ENCODE assay signal across 8 cellular contexts in genomic region chr1:154992721-154993571, GRCh38. TPM values are rescaled to one million over a fixed set of nuclear protein-coding genes. Genes with fewer than 3 reads are reported as not detected.
A peak's percentile ranks its signal among the peaks of the same experiment; 100 is the strongest.
DNase-seq lines count a peak whose midpoint lies in the region; ATAC-seq, FAIRE-seq and TF ChIP-seq lines count a peak whose summit lies in the region.
"Had no signal": no experiment of that assay in that cellular context is flagged by ENCODE, and none has a peak within 500 bp of the region (broad histone marks: within the 10 kb centered on the region; RNA-seq: fewer than 3 reads in every experiment).

No MANE protein-coding gene starts in this region.

- peaks cover 37% of the 10 kb centered on the region for H3K4me1 Mint-ChIP-seq in activated T-cell treated with anti-CD3 and anti-CD28 coated beads, Interleukin-2, amount 50 U/mL, for 72 hours (ENCODE audit: low read depth)

- H3K4me3 Mint-ChIP-seq in activated T-cell treated with anti-CD3 and anti-CD28 coated beads, Interleukin-2, amount 50 U/mL, for 72 hours = no peak overlapping the region
- H3K4me3 Mint-ChIP-seq: T-helper 1 cell treated with Interleukin-12 subunit alpha and Interleukin-12 subunit beta and Interleukin-4 antibody, amounts not matched to agents 30 μg/mL and 1 μg/mL, for 36 hours had no signal

- no peak overlapping the region for H3K9ac ChIP-seq in HepG2 (ENCODE audit: insufficient read depth, low read depth, low read length)

- POLR2A ChIA-PET in HepG2 (lab: Yijun Ruan, JAX) = interaction anchor here (0.9 to 4.2 kb wide), 9 partner anchors 8 to 92 kb away, joined by 3 to 34 read pairs (median 4); partner anchors contain the start of genes FLAD1, PBXIP1 and SHC1

- TF ChIP-seq EP300 in HepG2 (IDR thresholded peaks at IDR 0.05; ENCODE audit: low read depth in 2 of 2, low read length in 2 of 2) = no peak
- no peak for TF ChIP-seq EP300 in HepG2 (CRISPR knock-in tag; IDR thresholded peaks at IDR 0.05; ENCODE audit: borderline replicate concordance)

- no peaks in the 10 kb centered on the region for H3K79me2 ChIP-seq in HepG2 (ENCODE audit: insufficient read depth, low read length)

- H3K36me3 Mint-ChIP-seq in activated T-cell treated with anti-CD3 and anti-CD28 coated beads, Interleukin-2, amount 50 U/mL, for 72 hours (ENCODE audit: insufficient read depth in 2 of 2) = peaks cover 2 to 6% of the 10 kb centered on the region in 2 donors

- intact Hi-C loops in HepG2 (cut with micrococcal nuclease; ENCODE audit: unreplicated experiment) = no loop called here

- H4K20me1 ChIP-seq in HepG2 (ENCODE audit: insufficient read depth, low read length) = no peaks in the 10 kb centered on the region

- FAIRE-seq in RCC 7860 (lab: Jason Lieb, UNC) (no peak), HepG2 (lab: Jason Lieb, UNC) (no peak)

- peak; percentile 47 for TF ChIP-seq CTCF in HepG2 (CRISPR knock-in tag; IDR thresholded peaks at IDR 0.05)

- BruUV-seq in HepG2 (replicated peaks; lab: Mats Ljungman, UMichigan) = no TSS peak

- H3K36me3 ChIP-seq in HepG2 (replicated peaks in 1 of 2; ENCODE audit: control insufficient read depth in 1 of 2, insufficient read depth in 2 of 2, low read length in 2 of 2) = peaks cover 4 to 15% of the 10 kb centered on the region in 2 experiments; a peak in 2 of 5 replicates

- H3K4me3 ChIP-seq in HepG2 (replicated peaks in 1 of 3; ENCODE audit: insufficient read depth in 1 of 3, low read depth in 2 of 3, low read length in 3 of 3) = no peak overlapping the region

- no peak overlapping the region for H3K4me2 ChIP-seq in HepG2 (ENCODE audit: low read depth, low read length)

- H3K27ac Mint-ChIP-seq in activated T-cell treated with anti-CD3 and anti-CD28 coated beads, Interleukin-2, amount 50 U/mL, for 72 hours = no peak overlapping the region
- H3K27ac Mint-ChIP-seq: T-helper 1 cell treated with Interleukin-12 subunit alpha and Interleukin-12 subunit beta and Interleukin-4 antibody, amounts not matched to agents 30 μg/mL and 1 μg/mL, for 36 hours had no signal

- WGBS in HepG2 (ENCODE audit: low lambda C conversion rate) = 97% methylated on average over 11 of the region's 14 CpGs

- ATAC-seq in HepG2 = peak; percentile 63
- ATAC-seq in activated T-cell treated with anti-CD3 and anti-CD28 coated beads, Interleukin-2, amount 50 U/mL, for 72 hours (replicated peaks in 1 of 2) = no peak
- ATAC-seq in HG02763 (IDR thresholded peaks at IDR 0.05; ENCODE audit: unreplicated experiment) = no peak

- no peaks in the 10 kb centered on the region for H3K9me3 ChIP-seq in HepG2 (ENCODE audit: low read length)

- peaks cover 17% of the 10 kb centered on the region for H3K4me1 ChIP-seq in HepG2 (ENCODE audit: insufficient read depth, low read length)

- no peaks in the 10 kb centered on the region for H3K27me3 ChIP-seq in HepG2 (ENCODE audit: control insufficient read depth in 1 of 2, insufficient read depth in 2 of 2, low read length in 2 of 2)

- TF ChIP-seq POLR2A in HepG2 (IDR thresholded peaks at IDR 0.05; ENCODE audit: insufficient read depth in 1 of 2, low read depth in 2 of 2, low read length in 2 of 2) = no peak

- peak; percentile 49 for DNase-seq in H4 (ENCODE audit: low spot score)
- DNase-seq in RCC 7860 (ENCODE audit: low spot score) = peak; percentile 64
- DNase-seq in HepG2 (ENCODE audit: low spot score) = no peak
- DNase-seq in SK-N-DZ (ENCODE audit: low spot score) = no peak
- DNase-seq in activated T-cell treated with anti-CD3 and anti-CD28 coated beads, Interleukin-2, amount 50 U/mL, for 72 hours = no peak
- DNase-seq: stimulated activated CD4-positive, alpha-beta T cell treated with anti-CD3 and anti-CD28 coated beads, Interleukin-15, amount 100 ng/mL, for 24 hours had no signal

- TF ChIP-seq RAD21 in HepG2 (CRISPR knock-in tag; IDR thresholded peaks at IDR 0.05) = 0 out of 2 replicates have a peak, but pooled peaks have one; percentile 33

- H2AFZ ChIP-seq in HepG2 (ENCODE audit: low read length) = no peak overlapping the region

- CTCF ChIA-PET in HepG2 (lab: Yijun Ruan, JAX; ENCODE audit: low intra/inter-chr PET ratio, low total read pairs) = interaction anchor here (1.2 kb wide), 1 partner anchor 24 kb away, joined by 10 read pairs; no protein-coding TSS in a partner anchor

- H3K27ac ChIP-seq in HepG2 (ENCODE audit: extremely low read length, insufficient read depth, low read length) = no peak overlapping the region

- in situ Hi-C loops in HepG2 (cut with HindIII; ENCODE audit: extremely low pct_ligation_motif_present, low pct_unique_long_range_greater_than_20kb) = no loop called here

- no peaks in the 10 kb centered on the region for H3K9me3 Mint-ChIP-seq in activated T-cell treated with anti-CD3 and anti-CD28 coated beads, Interleukin-2, amount 50 U/mL, for 72 hours
- H3K9me3 Mint-ChIP-seq: T-helper 1 cell treated with Interleukin-12 subunit alpha and Interleukin-12 subunit beta and Interleukin-4 antibody, amounts not matched to agents 30 μg/mL and 1 μg/mL, for 36 hours had no signal

- no peaks in the 10 kb centered on the region for H3K27me3 Mint-ChIP-seq in activated T-cell treated with anti-CD3 and anti-CD28 coated beads, Interleukin-2, amount 50 U/mL, for 72 hours (ENCODE audit: low read depth)

RNA-seq across cellular contexts. Expression of gene LENEP, which starts 0.4 kb away (rescaled TPM):
- total RNA-seq in H4 (2014; rRNA removed; shearing (Covaris generic)) = not detected in 2 replicates
- 0.29 TPM in 1 of 2 replicates, not detected in the other for total RNA-seq in HepG2 (2016; rRNA removed; fragmentation: Illumina TruSeq; extraction: Trizol)
- total RNA-seq in HepG2 (2016; cell fraction: cytosol; rRNA removed; fragmentation: Illumina TruSeq; extraction: Trizol; ENCODE audit: low read depth) = not detected in 2 replicates
- 0.32 TPM in 1 of 2 replicates, not detected in the other for total RNA-seq in HepG2 (2016; cell fraction: insoluble cytoplasmic fraction; rRNA removed; fragmentation: Illumina TruSeq; extraction: Trizol)
- not detected in 2 replicates for total RNA-seq in HepG2 (2016; cell fraction: membrane; rRNA removed; fragmentation: Illumina TruSeq; extraction: Trizol)
- 1.1 and 1.3 TPM in 2 replicates for total RNA-seq in HepG2 (2016; cell fraction: nucleus; rRNA removed; fragmentation: Illumina TruSeq; extraction: Trizol)
- not detected in 2 replicates for polyA plus RNA-seq in HepG2 (2011; rRNA removed)
- polyA plus RNA-seq in HepG2 (2011; cell fraction: cytosol; rRNA removed) = not detected in 2 replicates
- polyA plus RNA-seq in HepG2 (2011; cell fraction: nucleus; rRNA removed) = 0.29 and 0.40 TPM in 2 replicates
- polyA plus RNA-seq in HepG2 (2012) = not detected in 2 replicates
- not detected in 2 replicates for polyA plus RNA-seq in HepG2 (2016; cell fraction: cytosol; fragmentation: Illumina TruSeq; extraction: Trizol; ENCODE audit: low read depth)
- not detected in 2 replicates for polyA plus RNA-seq in HepG2 (2016; cell fraction: insoluble cytoplasmic fraction; fragmentation: Illumina TruSeq; extraction: Trizol; ENCODE audit: low read depth)
- polyA plus RNA-seq in HepG2 (2016; cell fraction: membrane; fragmentation: Illumina TruSeq; extraction: Trizol; ENCODE audit: low read depth) = not detected in 2 replicates
- not detected in 2 replicates for polyA plus RNA-seq in HepG2 (2016; cell fraction: nucleus; fragmentation: Illumina TruSeq; extraction: Trizol; ENCODE audit: insufficient read depth, low read depth)
- polyA minus RNA-seq in HepG2 (2011; rRNA and poly(A)+ RNA removed; ENCODE audit: low replicate concordance) = 1.3 and 7.6 TPM in 2 replicates
- polyA minus RNA-seq in HepG2 (2011; cell fraction: cytosol; rRNA and poly(A)+ RNA removed) = not detected in 2 replicates
- 1.6 TPM in 1 of 2 replicates, not detected in the other for polyA minus RNA-seq in HepG2 (2011; cell fraction: nucleus; rRNA and poly(A)+ RNA removed)
- not detected in 2 replicates for polyA plus RNA-seq in SK-N-DZ (2014; cell fraction: cytosol; rRNA removed)
- polyA plus RNA-seq in SK-N-DZ (2014; cell fraction: nucleus; rRNA removed) = 0.98 TPM in 1 of 2 replicates, not detected in the other
- total RNA-seq in activated T-cell treated with anti-CD3 and anti-CD28 coated beads, Interleukin-2, amount 50 U/mL, for 72 hours = 1 to 10 TPM in 1 of 2 donors, under 1 TPM in 1; 0.65 to 2.3 TPM

RNA-seq across cellular contexts. Expression of gene ZBTB7B, which starts 9.7 kb away (rescaled TPM):
- total RNA-seq in H4 (2014; rRNA removed; shearing (Covaris generic)) = 8.3 and 10.6 TPM in 2 replicates
- 10.1 and 15.5 TPM in 2 replicates for total RNA-seq in HepG2 (2016; rRNA removed; fragmentation: Illumina TruSeq; extraction: Trizol)
- 2.1 and 2.9 TPM in 2 replicates for total RNA-seq in HepG2 (2016; cell fraction: cytosol; rRNA removed; fragmentation: Illumina TruSeq; extraction: Trizol; ENCODE audit: low read depth)
- 9.4 and 15.2 TPM in 2 replicates for total RNA-seq in HepG2 (2016; cell fraction: insoluble cytoplasmic fraction; rRNA removed; fragmentation: Illumina TruSeq; extraction: Trizol)
- total RNA-seq in HepG2 (2016; cell fraction: membrane; rRNA removed; fragmentation: Illumina TruSeq; extraction: Trizol) = 7.3 and 8.2 TPM in 2 replicates
- 12.6 TPM in 2 replicates for total RNA-seq in HepG2 (2016; cell fraction: nucleus; rRNA removed; fragmentation: Illumina TruSeq; extraction: Trizol)
- 17.5 and 22.3 TPM in 2 replicates for polyA plus RNA-seq in HepG2 (2011; rRNA removed)
- polyA plus RNA-seq in HepG2 (2011; cell fraction: cytosol; rRNA removed) = 15.0 and 19.2 TPM in 2 replicates
- 45.5 and 50.7 TPM in 2 replicates for polyA plus RNA-seq in HepG2 (2011; cell fraction: nucleus; rRNA removed)
- polyA plus RNA-seq in HepG2 (2012) = 9.8 and 10.8 TPM in 2 replicates
- 1.1 and 1.7 TPM in 2 replicates for polyA plus RNA-seq in HepG2 (2016; cell fraction: cytosol; fragmentation: Illumina TruSeq; extraction: Trizol; ENCODE audit: low read depth)
- polyA plus RNA-seq in HepG2 (2016; cell fraction: insoluble cytoplasmic fraction; fragmentation: Illumina TruSeq; extraction: Trizol; ENCODE audit: low read depth) = 10.5 and 12.2 TPM in 2 replicates
- 4.4 and 5.4 TPM in 2 replicates for polyA plus RNA-seq in HepG2 (2016; cell fraction: membrane; fragmentation: Illumina TruSeq; extraction: Trizol; ENCODE audit: low read depth)
- 31.6 and 39.9 TPM in 2 replicates for polyA plus RNA-seq in HepG2 (2016; cell fraction: nucleus; fragmentation: Illumina TruSeq; extraction: Trizol; ENCODE audit: insufficient read depth, low read depth)
- polyA minus RNA-seq in HepG2 (2011; rRNA and poly(A)+ RNA removed; ENCODE audit: low replicate concordance) = 32.5 and 45.9 TPM in 2 replicates
- 9.9 and 13.2 TPM in 2 replicates for polyA minus RNA-seq in HepG2 (2011; cell fraction: cytosol; rRNA and poly(A)+ RNA removed)
- 10.3 and 13.3 TPM in 2 replicates for polyA minus RNA-seq in HepG2 (2011; cell fraction: nucleus; rRNA and poly(A)+ RNA removed)
- 4.1 and 4.9 TPM in 2 replicates for polyA plus RNA-seq in SK-N-DZ (2014; cell fraction: cytosol; rRNA removed)
- 8.2 and 11.4 TPM in 2 replicates for polyA plus RNA-seq in SK-N-DZ (2014; cell fraction: nucleus; rRNA removed)
- 100 to 1,000 TPM; 129 to 141 TPM for total RNA-seq in activated T-cell treated with anti-CD3 and anti-CD28 coated beads, Interleukin-2, amount 50 U/mL, for 72 hours

RNA-seq across cellular contexts. Expression of gene FLAD1, which starts 9.8 kb away (rescaled TPM):
- total RNA-seq in H4 (2014; rRNA removed; shearing (Covaris generic)) = 31.4 and 37.9 TPM in 2 replicates
- 32.8 and 32.9 TPM in 2 replicates for total RNA-seq in HepG2 (2016; rRNA removed; fragmentation: Illumina TruSeq; extraction: Trizol)
- total RNA-seq in HepG2 (2016; cell fraction: cytosol; rRNA removed; fragmentation: Illumina TruSeq; extraction: Trizol; ENCODE audit: low read depth) = 21.5 and 22.7 TPM in 2 replicates
- 29.0 and 37.1 TPM in 2 replicates for total RNA-seq in HepG2 (2016; cell fraction: insoluble cytoplasmic fraction; rRNA removed; fragmentation: Illumina TruSeq; extraction: Trizol)
- total RNA-seq in HepG2 (2016; cell fraction: membrane; rRNA removed; fragmentation: Illumina TruSeq; extraction: Trizol) = 23.4 and 27.9 TPM in 2 replicates
- 37.9 and 38.9 TPM in 2 replicates for total RNA-seq in HepG2 (2016; cell fraction: nucleus; rRNA removed; fragmentation: Illumina TruSeq; extraction: Trizol)
- 25.9 and 30.3 TPM in 2 replicates for polyA plus RNA-seq in HepG2 (2011; rRNA removed)
- 16.4 and 22.8 TPM in 2 replicates for polyA plus RNA-seq in HepG2 (2011; cell fraction: cytosol; rRNA removed)
- 84.3 and 94.4 TPM in 2 replicates for polyA plus RNA-seq in HepG2 (2011; cell fraction: nucleus; rRNA removed)
- 15.3 and 18.2 TPM in 2 replicates for polyA plus RNA-seq in HepG2 (2012)
- 17.3 and 18.3 TPM in 2 replicates for polyA plus RNA-seq in HepG2 (2016; cell fraction: cytosol; fragmentation: Illumina TruSeq; extraction: Trizol; ENCODE audit: low read depth)
- polyA plus RNA-seq in HepG2 (2016; cell fraction: insoluble cytoplasmic fraction; fragmentation: Illumina TruSeq; extraction: Trizol; ENCODE audit: low read depth) = 28.5 and 31.1 TPM in 2 replicates
- polyA plus RNA-seq in HepG2 (2016; cell fraction: membrane; fragmentation: Illumina TruSeq; extraction: Trizol; ENCODE audit: low read depth) = 17.7 and 19.3 TPM in 2 replicates
- 64.3 and 72.6 TPM in 2 replicates for polyA plus RNA-seq in HepG2 (2016; cell fraction: nucleus; fragmentation: Illumina TruSeq; extraction: Trizol; ENCODE audit: insufficient read depth, low read depth)
- 34.0 and 163 TPM in 2 replicates for polyA minus RNA-seq in HepG2 (2011; rRNA and poly(A)+ RNA removed; ENCODE audit: low replicate concordance)
- polyA minus RNA-seq in HepG2 (2011; cell fraction: cytosol; rRNA and poly(A)+ RNA removed) = 7.6 and 9.5 TPM in 2 replicates
- 15.7 and 16.8 TPM in 2 replicates for polyA minus RNA-seq in HepG2 (2011; cell fraction: nucleus; rRNA and poly(A)+ RNA removed)
- polyA plus RNA-seq in SK-N-DZ (2014; cell fraction: cytosol; rRNA removed) = 133 and 172 TPM in 2 replicates
- polyA plus RNA-seq in SK-N-DZ (2014; cell fraction: nucleus; rRNA removed) = 243 and 343 TPM in 2 replicates
- total RNA-seq in activated T-cell treated with anti-CD3 and anti-CD28 coated beads, Interleukin-2, amount 50 U/mL, for 72 hours = 10 to 100 TPM; 45.5 to 55.1 TPM

RNA-seq across cellular contexts. Expression of gene CKS1B, which starts 18.5 kb away (rescaled TPM):
- total RNA-seq in H4 (2014; rRNA removed; shearing (Covaris generic)) = 170 and 248 TPM in 2 replicates
- total RNA-seq in HepG2 (2016; rRNA removed; fragmentation: Illumina TruSeq; extraction: Trizol) = 217 and 268 TPM in 2 replicates
- total RNA-seq in HepG2 (2016; cell fraction: cytosol; rRNA removed; fragmentation: Illumina TruSeq; extraction: Trizol; ENCODE audit: low read depth) = 95.8 and 111 TPM in 2 replicates
- 219 and 283 TPM in 2 replicates for total RNA-seq in HepG2 (2016; cell fraction: insoluble cytoplasmic fraction; rRNA removed; fragmentation: Illumina TruSeq; extraction: Trizol)
- 160 and 171 TPM in 2 replicates for total RNA-seq in HepG2 (2016; cell fraction: membrane; rRNA removed; fragmentation: Illumina TruSeq; extraction: Trizol)
- 75.7 and 82.8 TPM in 2 replicates for total RNA-seq in HepG2 (2016; cell fraction: nucleus; rRNA removed; fragmentation: Illumina TruSeq; extraction: Trizol)
- 122 and 222 TPM in 2 replicates for polyA plus RNA-seq in HepG2 (2011; rRNA removed)
- 141 and 184 TPM in 2 replicates for polyA plus RNA-seq in HepG2 (2011; cell fraction: cytosol; rRNA removed)
- polyA plus RNA-seq in HepG2 (2011; cell fraction: nucleus; rRNA removed) = 54.7 and 67.5 TPM in 2 replicates
- polyA plus RNA-seq in HepG2 (2012) = 103 and 128 TPM in 2 replicates
- 98.3 and 114 TPM in 2 replicates for polyA plus RNA-seq in HepG2 (2016; cell fraction: cytosol; fragmentation: Illumina TruSeq; extraction: Trizol; ENCODE audit: low read depth)
- polyA plus RNA-seq in HepG2 (2016; cell fraction: insoluble cytoplasmic fraction; fragmentation: Illumina TruSeq; extraction: Trizol; ENCODE audit: low read depth) = 306 and 328 TPM in 2 replicates
- polyA plus RNA-seq in HepG2 (2016; cell fraction: membrane; fragmentation: Illumina TruSeq; extraction: Trizol; ENCODE audit: low read depth) = 149 and 155 TPM in 2 replicates
- polyA plus RNA-seq in HepG2 (2016; cell fraction: nucleus; fragmentation: Illumina TruSeq; extraction: Trizol; ENCODE audit: insufficient read depth, low read depth) = 139 and 158 TPM in 2 replicates
- polyA minus RNA-seq in HepG2 (2011; rRNA and poly(A)+ RNA removed; ENCODE audit: low replicate concordance) = 89.2 and 369 TPM in 2 replicates
- polyA minus RNA-seq in HepG2 (2011; cell fraction: cytosol; rRNA and poly(A)+ RNA removed) = 31.4 and 39.6 TPM in 2 replicates
- 20.0 and 31.2 TPM in 2 replicates for polyA minus RNA-seq in HepG2 (2011; cell fraction: nucleus; rRNA and poly(A)+ RNA removed)
- polyA plus RNA-seq in SK-N-DZ (2014; cell fraction: cytosol; rRNA removed) = 523 and 644 TPM in 2 replicates
- 311 and 412 TPM in 2 replicates for polyA plus RNA-seq in SK-N-DZ (2014; cell fraction: nucleus; rRNA removed)
- 100 to 1,000 TPM; 251 to 304 TPM for total RNA-seq in activated T-cell treated with anti-CD3 and anti-CD28 coated beads, Interleukin-2, amount 50 U/mL, for 72 hours

RNA-seq across cellular contexts. Expression of gene SHC1, which starts 22.4 kb away (rescaled TPM):
- total RNA-seq in H4 (2014; rRNA removed; shearing (Covaris generic)) = 163 and 170 TPM in 2 replicates
- 52.0 and 55.0 TPM in 2 replicates for total RNA-seq in HepG2 (2016; rRNA removed; fragmentation: Illumina TruSeq; extraction: Trizol)
- 10.4 and 11.4 TPM in 2 replicates for total RNA-seq in HepG2 (2016; cell fraction: cytosol; rRNA removed; fragmentation: Illumina TruSeq; extraction: Trizol; ENCODE audit: low read depth)
- 43.4 and 62.0 TPM in 2 replicates for total RNA-seq in HepG2 (2016; cell fraction: insoluble cytoplasmic fraction; rRNA removed; fragmentation: Illumina TruSeq; extraction: Trizol)
- 32.4 and 34.5 TPM in 2 replicates for total RNA-seq in HepG2 (2016; cell fraction: membrane; rRNA removed; fragmentation: Illumina TruSeq; extraction: Trizol)
- 38.5 and 42.7 TPM in 2 replicates for total RNA-seq in HepG2 (2016; cell fraction: nucleus; rRNA removed; fragmentation: Illumina TruSeq; extraction: Trizol)
- polyA plus RNA-seq in HepG2 (2011; rRNA removed) = 137 and 146 TPM in 2 replicates
- polyA plus RNA-seq in HepG2 (2011; cell fraction: cytosol; rRNA removed) = 58.2 and 72.4 TPM in 2 replicates
- 261 and 328 TPM in 2 replicates for polyA plus RNA-seq in HepG2 (2011; cell fraction: nucleus; rRNA removed)
- 46.9 and 60.8 TPM in 2 replicates for polyA plus RNA-seq in HepG2 (2012)
- polyA plus RNA-seq in HepG2 (2016; cell fraction: cytosol; fragmentation: Illumina TruSeq; extraction: Trizol; ENCODE audit: low read depth) = 13.4 and 13.5 TPM in 2 replicates
- polyA plus RNA-seq in HepG2 (2016; cell fraction: insoluble cytoplasmic fraction; fragmentation: Illumina TruSeq; extraction: Trizol; ENCODE audit: low read depth) = 59.8 and 73.1 TPM in 2 replicates
- polyA plus RNA-seq in HepG2 (2016; cell fraction: membrane; fragmentation: Illumina TruSeq; extraction: Trizol; ENCODE audit: low read depth) = 34.6 and 37.7 TPM in 2 replicates
- polyA plus RNA-seq in HepG2 (2016; cell fraction: nucleus; fragmentation: Illumina TruSeq; extraction: Trizol; ENCODE audit: insufficient read depth, low read depth) = 141 and 171 TPM in 2 replicates
- 119 and 193 TPM in 2 replicates for polyA minus RNA-seq in HepG2 (2011; rRNA and poly(A)+ RNA removed; ENCODE audit: low replicate concordance)
- polyA minus RNA-seq in HepG2 (2011; cell fraction: cytosol; rRNA and poly(A)+ RNA removed) = 49.8 and 52.4 TPM in 2 replicates
- polyA minus RNA-seq in HepG2 (2011; cell fraction: nucleus; rRNA and poly(A)+ RNA removed) = 37.5 and 41.5 TPM in 2 replicates
- 65.4 and 75.4 TPM in 2 replicates for polyA plus RNA-seq in SK-N-DZ (2014; cell fraction: cytosol; rRNA removed)
- 98.6 and 121 TPM in 2 replicates for polyA plus RNA-seq in SK-N-DZ (2014; cell fraction: nucleus; rRNA removed)
- total RNA-seq in activated T-cell treated with anti-CD3 and anti-CD28 coated beads, Interleukin-2, amount 50 U/mL, for 72 hours = 10 to 100 TPM; 55.8 to 58.6 TPM

Comparison
In these comparisons a context has a peak if more than half of its experiments do, and no peak if none do; other contexts are left out.
1. DNase-seq: peak in H4 (single experiment) and RCC 7860 (single experiment); none in HepG2 (single experiment), SK-N-DZ (single experiment) and activated T-cell treated with anti-CD3 and anti-CD28 coated beads, Interleukin-2, amount 50 U/mL, for 72 hours (0 of 2).